In the genomic region with DNA sequence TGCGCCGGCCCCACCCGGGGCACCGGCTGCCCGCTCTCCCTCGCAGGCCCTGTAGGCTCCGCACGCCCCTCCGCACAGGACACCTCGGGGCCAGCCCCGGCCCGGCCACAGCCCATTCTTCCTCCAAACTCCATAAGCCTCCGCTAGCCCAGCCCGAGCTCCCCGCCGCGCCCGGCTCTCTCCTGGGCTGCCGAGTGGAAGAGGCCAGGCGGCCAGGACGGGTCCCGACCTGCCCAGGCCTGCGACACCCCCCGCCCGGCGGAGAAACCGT, we compare ENCODE assay signal across 1 cellular context.
TF ChIP-seq lines count a peak whose summit lies in the region.

No MANE protein-coding gene starts in this region.

TF ChIP-seq in GM23338, 12 proteins besides CTCF, POLR2A, EP300 and RAD21 (continued from another document):
- TF ChIP-seq, protein P1, sequence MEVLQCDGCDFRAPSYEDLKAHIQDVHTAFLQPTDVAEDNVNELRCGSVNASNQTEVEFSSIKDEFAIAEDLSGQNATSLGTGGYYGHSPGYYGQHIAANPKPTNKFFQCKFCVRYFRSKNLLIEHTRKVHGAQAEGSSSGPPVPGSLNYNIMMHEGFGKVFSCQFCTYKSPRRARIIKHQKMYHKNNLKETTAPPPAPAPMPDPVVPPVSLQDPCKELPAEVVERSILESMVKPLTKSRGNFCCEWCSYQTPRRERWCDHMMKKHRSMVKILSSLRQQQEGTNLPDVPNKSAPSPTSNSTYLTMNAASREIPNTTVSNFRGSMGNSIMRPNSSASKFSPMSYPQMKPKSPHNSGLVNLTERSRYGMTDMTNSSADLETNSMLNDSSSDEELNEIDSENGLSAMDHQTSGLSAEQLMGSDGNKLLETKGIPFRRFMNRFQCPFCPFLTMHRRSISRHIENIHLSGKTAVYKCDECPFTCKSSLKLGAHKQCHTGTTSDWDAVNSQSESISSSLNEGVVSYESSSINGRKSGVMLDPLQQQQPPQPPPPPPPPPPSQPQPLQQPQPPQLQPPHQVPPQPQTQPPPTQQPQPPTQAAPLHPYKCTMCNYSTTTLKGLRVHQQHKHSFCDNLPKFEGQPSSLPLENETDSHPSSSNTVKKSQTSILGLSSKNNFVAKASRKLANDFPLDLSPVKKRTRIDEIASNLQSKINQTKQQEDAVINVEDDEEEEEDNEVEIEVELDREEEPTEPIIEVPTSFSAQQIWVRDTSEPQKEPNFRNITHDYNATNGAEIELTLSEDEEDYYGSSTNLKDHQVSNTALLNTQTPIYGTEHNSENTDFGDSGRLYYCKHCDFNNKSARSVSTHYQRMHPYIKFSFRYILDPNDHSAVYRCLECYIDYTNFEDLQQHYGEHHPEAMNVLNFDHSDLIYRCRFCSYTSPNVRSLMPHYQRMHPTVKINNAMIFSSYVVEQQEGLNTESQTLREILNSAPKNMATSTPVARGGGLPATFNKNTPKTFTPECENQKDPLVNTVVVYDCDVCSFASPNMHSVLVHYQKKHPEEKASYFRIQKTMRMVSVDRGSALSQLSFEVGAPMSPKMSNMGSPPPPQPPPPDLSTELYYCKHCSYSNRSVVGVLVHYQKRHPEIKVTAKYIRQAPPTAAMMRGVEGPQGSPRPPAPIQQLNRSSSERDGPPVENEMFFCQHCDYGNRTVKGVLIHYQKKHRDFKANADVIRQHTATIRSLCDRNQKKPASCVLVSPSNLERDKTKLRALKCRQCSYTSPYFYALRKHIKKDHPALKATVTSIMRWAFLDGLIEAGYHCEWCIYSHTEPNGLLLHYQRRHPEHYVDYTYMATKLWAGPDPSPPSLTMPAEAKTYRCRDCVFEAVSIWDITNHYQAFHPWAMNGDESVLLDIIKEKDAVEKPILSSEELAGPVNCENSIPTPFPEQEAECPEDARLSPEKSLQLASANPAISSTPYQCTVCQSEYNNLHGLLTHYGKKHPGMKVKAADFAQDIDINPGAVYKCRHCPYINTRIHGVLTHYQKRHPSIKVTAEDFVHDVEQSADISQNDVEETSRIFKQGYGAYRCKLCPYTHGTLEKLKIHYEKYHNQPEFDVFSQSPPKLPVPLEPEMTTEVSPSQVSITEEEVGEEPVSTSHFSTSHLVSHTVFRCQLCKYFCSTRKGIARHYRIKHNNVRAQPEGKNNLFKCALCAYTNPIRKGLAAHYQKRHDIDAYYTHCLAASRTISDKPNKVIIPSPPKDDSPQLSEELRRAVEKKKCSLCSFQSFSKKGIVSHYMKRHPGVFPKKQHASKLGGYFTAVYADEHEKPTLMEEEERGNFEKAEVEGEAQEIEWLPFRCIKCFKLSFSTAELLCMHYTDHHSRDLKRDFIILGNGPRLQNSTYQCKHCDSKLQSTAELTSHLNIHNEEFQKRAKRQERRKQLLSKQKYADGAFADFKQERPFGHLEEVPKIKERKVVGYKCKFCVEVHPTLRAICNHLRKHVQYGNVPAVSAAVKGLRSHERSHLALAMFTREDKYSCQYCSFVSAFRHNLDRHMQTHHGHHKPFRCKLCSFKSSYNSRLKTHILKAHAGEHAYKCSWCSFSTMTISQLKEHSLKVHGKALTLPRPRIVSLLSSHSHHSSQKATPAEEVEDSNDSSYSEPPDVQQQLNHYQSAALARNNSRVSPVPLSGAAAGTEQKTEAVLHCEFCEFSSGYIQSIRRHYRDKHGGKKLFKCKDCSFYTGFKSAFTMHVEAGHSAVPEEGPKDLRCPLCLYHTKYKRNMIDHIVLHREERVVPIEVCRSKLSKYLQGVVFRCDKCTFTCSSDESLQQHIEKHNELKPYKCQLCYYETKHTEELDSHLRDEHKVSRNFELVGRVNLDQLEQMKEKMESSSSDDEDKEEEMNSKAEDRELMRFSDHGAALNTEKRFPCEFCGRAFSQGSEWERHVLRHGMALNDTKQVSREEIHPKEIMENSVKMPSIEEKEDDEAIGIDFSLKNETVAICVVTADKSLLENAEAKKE (CRISPR knock-in tag; IDR thresholded peaks at IDR 0.05), result no peak
- TF ChIP-seq NANOG (IDR thresholded peaks at IDR 0.05; ENCODE audit: borderline replicate concordance), result no peak
- TF ChIP-seq CREB1 (CRISPR knock-in tag; IDR thresholded peaks at IDR 0.05; ENCODE audit: low read depth), result no peak
- TF ChIP-seq, protein P2, sequence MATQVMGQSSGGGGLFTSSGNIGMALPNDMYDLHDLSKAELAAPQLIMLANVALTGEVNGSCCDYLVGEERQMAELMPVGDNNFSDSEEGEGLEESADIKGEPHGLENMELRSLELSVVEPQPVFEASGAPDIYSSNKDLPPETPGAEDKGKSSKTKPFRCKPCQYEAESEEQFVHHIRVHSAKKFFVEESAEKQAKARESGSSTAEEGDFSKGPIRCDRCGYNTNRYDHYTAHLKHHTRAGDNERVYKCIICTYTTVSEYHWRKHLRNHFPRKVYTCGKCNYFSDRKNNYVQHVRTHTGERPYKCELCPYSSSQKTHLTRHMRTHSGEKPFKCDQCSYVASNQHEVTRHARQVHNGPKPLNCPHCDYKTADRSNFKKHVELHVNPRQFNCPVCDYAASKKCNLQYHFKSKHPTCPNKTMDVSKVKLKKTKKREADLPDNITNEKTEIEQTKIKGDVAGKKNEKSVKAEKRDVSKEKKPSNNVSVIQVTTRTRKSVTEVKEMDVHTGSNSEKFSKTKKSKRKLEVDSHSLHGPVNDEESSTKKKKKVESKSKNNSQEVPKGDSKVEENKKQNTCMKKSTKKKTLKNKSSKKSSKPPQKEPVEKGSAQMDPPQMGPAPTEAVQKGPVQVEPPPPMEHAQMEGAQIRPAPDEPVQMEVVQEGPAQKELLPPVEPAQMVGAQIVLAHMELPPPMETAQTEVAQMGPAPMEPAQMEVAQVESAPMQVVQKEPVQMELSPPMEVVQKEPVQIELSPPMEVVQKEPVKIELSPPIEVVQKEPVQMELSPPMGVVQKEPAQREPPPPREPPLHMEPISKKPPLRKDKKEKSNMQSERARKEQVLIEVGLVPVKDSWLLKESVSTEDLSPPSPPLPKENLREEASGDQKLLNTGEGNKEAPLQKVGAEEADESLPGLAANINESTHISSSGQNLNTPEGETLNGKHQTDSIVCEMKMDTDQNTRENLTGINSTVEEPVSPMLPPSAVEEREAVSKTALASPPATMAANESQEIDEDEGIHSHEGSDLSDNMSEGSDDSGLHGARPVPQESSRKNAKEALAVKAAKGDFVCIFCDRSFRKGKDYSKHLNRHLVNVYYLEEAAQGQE (IDR thresholded peaks at IDR 0.05; ENCODE audit: unreplicated experiment), result no peak
- no peak for TF ChIP-seq ZNF114 (CRISPR knock-in tag; IDR thresholded peaks at IDR 0.05)
- no peak for TF ChIP-seq ZNF331 (CRISPR knock-in tag; IDR thresholded peaks at IDR 0.05; ENCODE audit: low read depth)
- TF ChIP-seq, protein P3, sequence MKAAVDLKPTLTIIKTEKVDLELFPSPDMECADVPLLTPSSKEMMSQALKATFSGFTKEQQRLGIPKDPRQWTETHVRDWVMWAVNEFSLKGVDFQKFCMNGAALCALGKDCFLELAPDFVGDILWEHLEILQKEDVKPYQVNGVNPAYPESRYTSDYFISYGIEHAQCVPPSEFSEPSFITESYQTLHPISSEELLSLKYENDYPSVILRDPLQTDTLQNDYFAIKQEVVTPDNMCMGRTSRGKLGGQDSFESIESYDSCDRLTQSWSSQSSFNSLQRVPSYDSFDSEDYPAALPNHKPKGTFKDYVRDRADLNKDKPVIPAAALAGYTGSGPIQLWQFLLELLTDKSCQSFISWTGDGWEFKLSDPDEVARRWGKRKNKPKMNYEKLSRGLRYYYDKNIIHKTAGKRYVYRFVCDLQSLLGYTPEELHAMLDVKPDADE (IDR thresholded peaks at IDR 0.05), result no peak
- no peak for TF ChIP-seq EZH2phosphoT487 (IDR thresholded peaks at IDR 0.05; ENCODE audit: unreplicated experiment)
- TF ChIP-seq STAT1 (IDR thresholded peaks at IDR 0.05; ENCODE audit: unreplicated experiment), result no peak
- no peak for TF ChIP-seq EZH2 (IDR thresholded peaks at IDR 0.05; ENCODE audit: low read depth, unreplicated experiment)
